ENCODE assay signal across 25 cellular contexts in genomic region chr7:130107949-130108674, GRCh38.
"Had no signal": no experiment of that assay in that cellular context is flagged by ENCODE, and none has a peak within 500 bp of the region (broad histone marks: within the 10 kb centered on the region; RNA-seq: fewer than 3 reads in every experiment).

No MANE protein-coding gene starts in this region.

- H2AFZ ChIP-seq: hepatocyte, parathyroid adenoma had no signal

- H3K4me1 Mint-ChIP-seq: neural crest cell had no signal

- H3K36me3 ChIP-seq: gastrocnemius medialis, heart left ventricle, right lobe of liver, transverse colon, vagina had no signal

- H3K27me3 ChIP-seq: gastrocnemius medialis, heart left ventricle, hepatocyte, right lobe of liver, transverse colon, vagina had no signal

- DNase-seq: cortex of kidney; effector CD4-positive, alpha-beta T cell; foreskin fibroblast; gastrocnemius medialis; heart left ventricle; kidney; mesenchymal stem cell; mucosa of descending colon; naive B cell; right lobe of liver; stimulated activated CD4-positive, alpha-beta T cell treated with anti-CD3 and anti-CD28 coated beads, Interleukin-12 subunit alpha, Interleukin-12 subunit beta, amount 100 ng/mL, for 4 hours; stimulated activated CD4-positive, alpha-beta T cell treated with anti-CD3 and anti-CD28 coated beads, Interleukin-1b, Interleukin-23, amount 100 ng/mL, for 48 hours; stimulated activated CD4-positive, alpha-beta T cell treated with anti-CD3 and anti-CD28 coated beads, Interleukin-4, amount 100 ng/mL, for 1 hour; stimulated activated CD8-positive, alpha-beta memory T cell treated with anti-CD3 and anti-CD28 coated beads, Interleukin-4, amount 100 ng/mL, for 48 hours; transverse colon had no signal

- H3K4me3 Mint-ChIP-seq: mesothelial cell of epicardium; natural killer cell treated with Interleukin-12 subunit alpha and Interleukin-12 subunit beta and Interleukin-15 and Interleukin-18, amount 100 ng/mL, for 72 hours; neural crest cell; stimulated activated naive CD8-positive, alpha-beta T cell treated with anti-CD3 and anti-CD28 coated beads, Interleukin-15, Interleukin-2, amounts not matched to agents 100 ng/mL and 50 ng/mL, for 24 hours had no signal

- H3K36me3 Mint-ChIP-seq: naive B cell; natural killer cell treated with Interleukin-12 subunit alpha and Interleukin-12 subunit beta and Interleukin-15 and Interleukin-18, amount 100 ng/mL, for 72 hours had no signal

- ATAC-seq: gastrocnemius medialis; heart left ventricle; left lobe of liver; mucosa of descending colon; natural killer cell treated with Interleukin-12 subunit alpha and Interleukin-12 subunit beta and Interleukin-15 and Interleukin-18, amount 100 ng/mL, for 72 hours; right lobe of liver had no signal

- H3K4me2 ChIP-seq: hepatocyte, smooth muscle cell had no signal

- H3K27me3 Mint-ChIP-seq: naive B cell; natural killer cell treated with Interleukin-12 subunit alpha and Interleukin-12 subunit beta and Interleukin-15 and Interleukin-18, amount 100 ng/mL, for 72 hours; progenitor cell of endocrine pancreas; stimulated activated naive CD8-positive, alpha-beta T cell treated with anti-CD3 and anti-CD28 coated beads, Interleukin-15, Interleukin-2, amounts not matched to agents 100 ng/mL and 50 ng/mL, for 24 hours had no signal

- H3K27ac Mint-ChIP-seq: mesothelial cell of epicardium; natural killer cell treated with Interleukin-12 subunit alpha and Interleukin-12 subunit beta and Interleukin-15 and Interleukin-18, amount 100 ng/mL, for 72 hours; progenitor cell of endocrine pancreas; stimulated activated naive CD8-positive, alpha-beta T cell treated with anti-CD3 and anti-CD28 coated beads, Interleukin-15, Interleukin-2, amounts not matched to agents 100 ng/mL and 50 ng/mL, for 24 hours had no signal

- H3K9ac ChIP-seq: parathyroid adenoma had no signal

- H3K79me2 ChIP-seq: hepatocyte had no signal

- H3K4me1 ChIP-seq: gastrocnemius medialis, heart left ventricle, parathyroid adenoma, vagina had no signal

- H3K9me3 Mint-ChIP-seq: natural killer cell treated with Interleukin-12 subunit alpha and Interleukin-12 subunit beta and Interleukin-15 and Interleukin-18, amount 100 ng/mL, for 72 hours; stimulated activated naive CD8-positive, alpha-beta T cell treated with anti-CD3 and anti-CD28 coated beads, Interleukin-15, Interleukin-2, amounts not matched to agents 100 ng/mL and 50 ng/mL, for 24 hours had no signal

- H3K9me3 ChIP-seq: gastrocnemius medialis, mucosa of descending colon, right lobe of liver, transverse colon, vagina had no signal

- H3K27ac ChIP-seq: gastrocnemius medialis, heart left ventricle, hepatocyte, parathyroid adenoma, right lobe of liver, transverse colon, vagina had no signal

- H3K4me3 ChIP-seq: gastrocnemius medialis, heart left ventricle, hepatocyte, mucosa of descending colon, right lobe of liver, smooth muscle cell, transverse colon, vagina had no signal
